ENCODE assay signal across 8 cellular contexts in genomic region chr19:13060964-13061927, GRCh38. TPM values are rescaled to one million over a fixed set of nuclear protein-coding genes. Genes with fewer than 3 reads are reported as not detected.
DNase-seq lines count a peak whose midpoint lies in the region; ATAC-seq and TF ChIP-seq lines count a peak whose summit lies in the region.

No MANE protein-coding gene starts in this region.

- peak overlapping the region; percentile 17 to 50 (median 38) for H3K4me3 ChIP-seq in upper lobe of left lung

- no peak for TF ChIP-seq POLR2A in upper lobe of left lung (IDR thresholded peaks at IDR 0.05)

- peak overlapping the region; percentile 49 for H3K27ac Mint-ChIP-seq in progenitor cell of endocrine pancreas

- peak overlapping the region; percentile 52 for H3K4me3 Mint-ChIP-seq in progenitor cell of endocrine pancreas (ENCODE audit: low read depth)

- no peaks in the 10 kb centered on the region for H3K9me3 ChIP-seq in upper lobe of left lung

- peak overlapping the region; percentile 63 to 97 (median 74) for H3K27ac ChIP-seq in upper lobe of left lung

- DNase-seq in AG09319 (ENCODE audit: extremely low read depth, low read depth), result no peak
- DNase-seq in GM20000 (ENCODE audit: low spot score), result peak; percentile 90
- peak; percentile 4 for DNase-seq in NCI-H1436 treated with DMSO at 0.1 percent for 48 hours (lab: John Stamatoyannopoulos, UW)
- peak; percentile 44 for DNase-seq in T-helper 22 cell (ENCODE audit: low read depth)
- DNase-seq in anterior cingulate cortex (lab: John Stamatoyannopoulos, UW), result peak in 56 of 58 donors; percentile 32 to 88 (median 76)
- DNase-seq in left ventricle myocardium superior, result peak; percentile 94
- DNase-seq in progenitor cell of endocrine pancreas (ENCODE audit: low spot score, unreplicated experiment), result peak; percentile 81
- peak; percentile 83 to 95 for DNase-seq in upper lobe of left lung

- no peaks in the 10 kb centered on the region for H3K27me3 ChIP-seq in upper lobe of left lung

- H3K4me1 Mint-ChIP-seq in progenitor cell of endocrine pancreas (ENCODE audit: low read depth), result peaks cover 8% of the 10 kb centered on the region

- peaks cover 77% of the 10 kb centered on the region for H3K27me3 Mint-ChIP-seq in progenitor cell of endocrine pancreas

- ATAC-seq in left ventricle myocardium superior (peak; percentile 68), upper lobe of left lung (ENCODE audit: low FRiP score in 2 of 2) (peak; percentile 90 to 93)

- peaks cover 57 to 79% (median 75%) of the 10 kb centered on the region in 4 donors for H3K4me1 ChIP-seq in upper lobe of left lung

- TF ChIP-seq CTCF in AG09319 (IDR thresholded peaks at IDR 0.05; ENCODE audit: low read depth, low read length), result peak; percentile 96
- TF ChIP-seq CTCF in GM20000 (IDR thresholded peaks at IDR 0.05; ENCODE audit: extremely low read depth, missing control alignments), result peak; percentile 98
- TF ChIP-seq CTCF in progenitor cell of endocrine pancreas (IDR thresholded peaks at IDR 0.05; ENCODE audit: unreplicated experiment), result peak; percentile 96
- peak; percentile 89 to 98 (median 97) for TF ChIP-seq CTCF in upper lobe of left lung (IDR thresholded peaks at IDR 0.05)

- intact Hi-C loops in left ventricle myocardium superior (cut with micrococcal nuclease), result no loop called here

- 0 to 2% methylated on average over 23 to 27 of the region's 40 CpGs for WGBS in upper lobe of left lung, 2 donors

- TF ChIP-seq EP300 in upper lobe of left lung (IDR thresholded peaks at IDR 0.05), result no peak

- H3K36me3 ChIP-seq in upper lobe of left lung, result no peaks in the 10 kb centered on the region

- no peaks in the 10 kb centered on the region for H3K9me3 Mint-ChIP-seq in progenitor cell of endocrine pancreas (ENCODE audit: low read depth)

- no peaks in the 10 kb centered on the region for H3K36me3 Mint-ChIP-seq in progenitor cell of endocrine pancreas (ENCODE audit: insufficient read depth)

RNA-seq across cellular contexts. Expression of gene LYL1, which starts 41.4 kb away (rescaled TPM):
- 8.8 TPM for total RNA-seq in left ventricle myocardium superior
- 0.47 and 0.50 TPM in 2 replicates for total RNA-seq in progenitor cell of endocrine pancreas
- 10 to 100 TPM; 22.6 to 55.5 (median 31.4) TPM for total RNA-seq in upper lobe of left lung

RNA-seq across cellular contexts. Expression of gene TRMT1, which starts 55.3 kb away (rescaled TPM):
- total RNA-seq in left ventricle myocardium superior (22.4 TPM), progenitor cell of endocrine pancreas (51.5 and 52.4 TPM in 2 replicates), upper lobe of left lung (10 to 100 TPM; 27.2 to 92.2 (median 33.1) TPM)

RNA-seq across cellular contexts. Expression of gene NACC1, which starts 56.8 kb away (rescaled TPM):
- 50.0 TPM for total RNA-seq in left ventricle myocardium superior
- total RNA-seq in progenitor cell of endocrine pancreas, result 92.3 and 103 TPM in 2 replicates
- 10 to 100 TPM; 22.0 to 96.1 (median 55.7) TPM for total RNA-seq in upper lobe of left lung
